Comparison of ENCODE assay signal across 26 cellular contexts in the genomic region with DNA sequence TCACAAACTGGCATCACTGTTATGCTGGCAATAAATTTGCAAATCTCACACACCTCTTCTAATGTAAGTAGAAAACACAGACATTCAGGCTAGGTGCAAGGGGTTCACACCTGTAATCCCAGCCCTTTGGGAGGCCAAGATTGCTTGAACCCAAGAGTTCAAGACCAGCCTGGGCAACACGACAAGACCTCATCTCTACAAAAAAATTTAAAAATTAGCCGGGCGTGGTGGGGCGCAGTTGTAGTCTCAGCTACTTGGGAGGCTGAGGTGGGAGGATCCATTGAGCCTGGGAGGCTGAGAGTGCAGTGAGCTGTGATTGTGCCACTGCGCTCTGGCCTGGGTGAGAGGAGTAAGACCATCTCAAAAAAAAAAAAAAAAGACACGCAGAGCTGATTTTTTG.
"Had no signal": no experiment of that assay in that cellular context is flagged by ENCODE, and none has a peak within 500 bp of the region (broad histone marks: within the 10 kb centered on the region; RNA-seq: fewer than 3 reads in every experiment).

No MANE protein-coding gene starts in this region.

- H3K4me3 Mint-ChIP-seq: natural killer cell; nephron; neural progenitor cell; stimulated activated effector memory CD8-positive, alpha-beta T cell treated with anti-CD3 and anti-CD28 coated beads, Interleukin-12 subunit alpha, Interleukin-12 subunit beta, amount 100 ng/mL, for 72 hours; stimulated activated naive B cell treated with anti-CD40 and anti-IgM and Interleukin-4, amounts not matched to agents 10 μg/mL and 1 μg/mL and 100 μg/mL, for 72 hours; stimulated activated naive CD8-positive, alpha-beta T cell treated with anti-CD3 and anti-CD28 coated beads, Interleukin-15, Interleukin-2, amounts not matched to agents 100 ng/mL and 50 ng/mL, for 24 hours had no signal

- DNase-seq: natural killer cell; occipital lobe; pancreas; retina; right cardiac atrium; right lobe of liver; sigmoid colon; small intestine; stimulated activated CD4-positive, alpha-beta T cell treated with anti-CD3 and anti-CD28 coated beads, Interleukin-15, amount 100 ng/mL, for 24 hours; stimulated activated CD4-positive, alpha-beta T cell treated with anti-CD3 and anti-CD28 coated beads, Interleukin-2, amount 100 ng/mL, for 24 hours; stimulated activated CD4-positive, alpha-beta T cell treated with anti-CD3 and anti-CD28 coated beads, Interleukin-2, amount 100 ng/mL, for 48 hours; stimulated activated CD4-positive, alpha-beta T cell treated with anti-CD3 and anti-CD28 coated beads, Interleukin-4, amount 100 ng/mL, for 24 hours; stimulated activated naive B cell treated with anti-CD40 and anti-IgM and Interleukin-4, amounts not matched to agents 10 μg/mL and 1 μg/mL and 100 μg/mL, for 72 hours; stimulated activated naive CD4-positive, alpha-beta T cell treated with Interleukin-2 at 50 U/mL for 16 hours; stomach; thyroid gland; trophoblast cell; upper lobe of left lung had no signal

- ATAC-seq: natural killer cell; pancreas; right cardiac atrium; right lobe of liver; stimulated activated effector memory CD8-positive, alpha-beta T cell treated with anti-CD3 and anti-CD28 coated beads, Interleukin-12 subunit alpha, Interleukin-12 subunit beta, amount 100 ng/mL, for 72 hours; stimulated activated naive B cell treated with anti-CD40 and anti-IgM and Interleukin-4, amounts not matched to agents 10 μg/mL and 1 μg/mL and 100 μg/mL, for 72 hours had no signal

- H3K27me3 Mint-ChIP-seq: stimulated activated naive B cell treated with anti-CD40 and anti-IgM and Interleukin-4, amounts not matched to agents 10 μg/mL and 1 μg/mL and 100 μg/mL, for 72 hours had no signal

- H3K4me1 ChIP-seq: pancreas, prostate gland, right lobe of liver, sigmoid colon, stomach, thyroid gland, tibial nerve, upper lobe of left lung, vagina had no signal

- H3K36me3 ChIP-seq: neural progenitor cell, pancreas, prostate gland, right lobe of liver, sigmoid colon, stomach, thoracic aorta, thyroid gland, tibial nerve, upper lobe of left lung, vagina had no signal

- H3K27ac Mint-ChIP-seq: natural killer cell; nephron; neural progenitor cell; stimulated activated effector memory CD8-positive, alpha-beta T cell treated with anti-CD3 and anti-CD28 coated beads, Interleukin-12 subunit alpha, Interleukin-12 subunit beta, amount 100 ng/mL, for 72 hours; stimulated activated naive B cell treated with anti-CD40 and anti-IgM and Interleukin-4, amounts not matched to agents 10 μg/mL and 1 μg/mL and 100 μg/mL, for 72 hours; stimulated activated naive CD8-positive, alpha-beta T cell treated with anti-CD3 and anti-CD28 coated beads, Interleukin-15, Interleukin-2, amounts not matched to agents 100 ng/mL and 50 ng/mL, for 24 hours had no signal

- H3K4me1 Mint-ChIP-seq: natural killer cell, nephron had no signal

- H3K27ac ChIP-seq: neural progenitor cell, pancreas, prostate gland, right lobe of liver, sigmoid colon, stomach, thoracic aorta, thyroid gland, tibial nerve, upper lobe of left lung, vagina had no signal

- H3K9me3 ChIP-seq: pancreas, prostate gland, right lobe of liver, sigmoid colon, stomach, thyroid gland, upper lobe of left lung, vagina had no signal

- H3K36me3 Mint-ChIP-seq: natural killer cell; neural progenitor cell; stimulated activated effector memory CD8-positive, alpha-beta T cell treated with anti-CD3 and anti-CD28 coated beads, Interleukin-12 subunit alpha, Interleukin-12 subunit beta, amount 100 ng/mL, for 72 hours had no signal

- H3K27me3 ChIP-seq: neural progenitor cell, pancreas, right lobe of liver, sigmoid colon, stomach, thyroid gland, tibial nerve, upper lobe of left lung, vagina had no signal

- H3K4me3 ChIP-seq: neural progenitor cell, pancreas, prostate gland, right lobe of liver, sigmoid colon, stomach, thoracic aorta, thyroid gland, tibial nerve, upper lobe of left lung, vagina had no signal
